In the genomic region with DNA sequence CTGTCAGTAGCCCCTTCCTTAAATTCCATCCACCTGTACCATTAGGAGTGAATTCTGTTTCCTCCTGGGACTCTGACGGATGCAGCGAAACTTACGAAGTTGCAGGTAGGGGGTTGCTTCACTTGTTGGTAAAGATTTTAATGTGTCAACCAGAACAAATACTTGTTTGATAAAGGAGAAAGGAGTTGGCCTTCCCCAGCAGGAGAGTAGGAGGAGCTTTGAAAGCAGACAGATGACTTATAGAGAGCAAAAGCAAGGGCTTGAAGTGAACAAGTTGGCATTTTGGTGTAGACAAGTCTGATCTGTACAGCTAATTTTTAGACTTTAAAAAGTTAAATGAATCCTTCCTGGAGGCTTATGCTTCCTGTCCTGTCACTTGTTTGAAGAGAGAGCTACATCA, we compare ENCODE assay signal across 19 cellular contexts. TPM values are rescaled to one million over a fixed set of nuclear protein-coding genes. Genes with fewer than 3 reads are reported as not detected.
"Had no signal": no experiment of that assay in that cellular context is flagged by ENCODE, and none has a peak within 500 bp of the region (broad histone marks: within the 10 kb centered on the region; RNA-seq: fewer than 3 reads in every experiment).

No MANE protein-coding gene starts in this region.

- DNase-seq: KBM-7, MV-4-11, NCI-H1048, NCI-H1105, NCI-H1436 treated with DMSO at 0.1 percent for 48 hours, NCI-H187, NCI-H2029, NCI-H2081 treated with DMSO at 0.1 percent for 48 hours, NCI-H2171, NCI-H226, NCI-H446 treated with DMSO at 0.1 percent for 48 hours, NCI-H524, NCI-H526 treated with DMSO at 0.1 percent for 48 hours, NCI-H774, Right ventricle myocardium superior, RPMI8226, SIG-M5 had no signal

- H3K27me3 ChIP-seq: SJSA1 had no signal

- H3K9me3 ChIP-seq: SJSA1 had no signal

- H3K4me3 ChIP-seq: SJSA1, SK-N-MC had no signal

- H3K36me3 ChIP-seq: SJSA1 had no signal

- H3K27ac ChIP-seq: SJSA1, SK-N-MC had no signal

- H3K4me1 ChIP-seq: SJSA1 had no signal

RNA-seq across cellular contexts. Expression of a gene that starts 38.1 kb away (rescaled TPM):
- total RNA-seq: SJSA1 had no signal
